In genomic region chr13:18233783-18234299, GRCh38 we compare ENCODE assay signal across 33 cellular contexts.
"Had no signal": no experiment of that assay in that cellular context is flagged by ENCODE, and none has a peak within 500 bp of the region (broad histone marks: within the 10 kb centered on the region; RNA-seq: fewer than 3 reads in every experiment).

No MANE protein-coding gene starts in this region.

- FAIRE-seq: bronchial epithelial cell, TTC549 had no signal

- H3K36me3 ChIP-seq: adrenal gland, ascending aorta, cardiac muscle cell had no signal

- DNase-seq: activated B cell treated with CpG ODN at 0.5 μM for 24 hours; activated CD4-positive, alpha-beta memory T cell treated with anti-CD3 and anti-CD28 coated beads for 36 hours; activated CD4-positive, alpha-beta T cell treated with anti-CD3 and anti-CD28 coated beads for 4 hours; activated CD4-positive, alpha-beta T cell treated with anti-CD3 and anti-CD28 coated beads, Interleukin-2, amount 10 ng/mL, durations not matched to agents 24 days and 14 days; activated CD4-positive, alpha-beta T cell treated with anti-CD3 and anti-CD28 coated beads, Interleukin-2, amount 50 U/mL, for 1 hour; activated CD4-positive, alpha-beta T cell treated with anti-CD3 and anti-CD28 coated beads, Interleukin-2, amount 50 U/mL, for 4 hours; activated CD4-positive, CD25-positive, alpha-beta regulatory T cell treated with anti-CD3 and anti-CD28 coated beads, Interleukin-2, amount 50 U/mL, for 72 hours; activated CD8-positive, alpha-beta memory T cell treated with anti-CD3 and anti-CD28 coated beads, Interleukin-2, amount 50 U/mL, for 4 hours; activated CD8-positive, alpha-beta T cell treated with anti-CD3 and anti-CD28 coated beads for 36 hours; activated effector memory CD4-positive, alpha-beta T cell treated with anti-CD3 and anti-CD28 coated beads, Interleukin-2, amount 50 U/mL, for 16 hours; activated gamma-delta T cell treated with Interleukin-2 at 50 U/mL for 16 hours; activated naive CD4-positive, alpha-beta T cell; activated naive CD4-positive, alpha-beta T cell treated with anti-CD3 and anti-CD28 coated beads for 36 hours; activated naive CD4-positive, alpha-beta T cell treated with anti-CD3 and anti-CD28 coated beads, Interleukin-2, amount 50 U/mL, for 16 hours; activated naive CD8-positive, alpha-beta T cell treated with anti-CD3 and anti-CD28 coated beads for 36 hours; activated T-cell treated with anti-CD3 and anti-CD28 coated beads for 4 hours; activated T-cell treated with anti-CD3 and anti-CD28 coated beads, Interleukin-2, amount 50 U/mL, for 1 hour; activated T-cell treated with anti-CD3 and anti-CD28 coated beads, Interleukin-2, amount 50 U/mL, for 4 hours; activated T-cell treated with anti-CD3 and anti-CD28 coated beads, Interleukin-2, amount 50 U/mL, for 72 hours; adrenal gland; amniotic stem cell; caudate nucleus; cerebellar nuclear complex; T-helper 1 cell; T-helper 2 cell; T-helper 9 cell had no signal

- H3K27me3 ChIP-seq: adrenal gland, ascending aorta, cardiac muscle cell had no signal

- H3K4me1 ChIP-seq: adrenal gland, ascending aorta had no signal

- H3K9me3 ChIP-seq: adrenal gland, ascending aorta had no signal

- H3K27ac ChIP-seq: adrenal gland, ascending aorta, cardiac muscle cell, VCaP had no signal

- ATAC-seq: activated CD8-positive, alpha-beta T cell treated with anti-CD3 and anti-CD28 coated beads for 36 hours; activated naive CD4-positive, alpha-beta T cell treated with anti-CD3 and anti-CD28 coated beads, Interleukin-2, amount 50 U/mL, for 72 hours; activated T-cell treated with anti-CD3 and anti-CD28 coated beads, Interleukin-2, amount 50 U/mL, for 4 hours; activated T-cell treated with anti-CD3 and anti-CD28 coated beads, Interleukin-2, amount 50 U/mL, for 72 hours; activated T-helper 17 cell treated with anti-CD3 and anti-CD28 coated beads, Interleukin-2, amount 50 U/mL, for 72 hours had no signal

- H3K4me3 ChIP-seq: adrenal gland, ascending aorta, cardiac muscle cell had no signal
